ENCODE assay signal across 1 cellular context in genomic region chr19:7833225-7834156, GRCh38.
A peak's percentile ranks its signal among the peaks of the same experiment; 100 is the strongest.
TF ChIP-seq lines count a peak whose summit lies in the region.

No MANE protein-coding gene starts in this region.

TF ChIP-seq in HepG2, 621 proteins besides CTCF, POLR2A, EP300 and RAD21 (continues in another document):
- TF ChIP-seq UBTF (CRISPR knock-in tag; IDR thresholded peaks at IDR 0.05) (no peak), HIC2 (CRISPR knock-in tag; IDR thresholded peaks at IDR 0.05; ENCODE audit: low read depth) (peak; percentile 55), YEATS4 (CRISPR knock-in tag; IDR thresholded peaks at IDR 0.05; ENCODE audit: borderline replicate concordance) (0 out of 2 replicates have a peak, but pooled peaks have one; percentile 30), FOXA3 (CRISPR knock-in tag; IDR thresholded peaks at IDR 0.05) (peak; percentile 50; the same call in 1 of the 2 replicates), ARID4A (CRISPR knock-in tag; IDR thresholded peaks at IDR 0.05; ENCODE audit: borderline replicate concordance) (peak; percentile 45; the same call in 1 of the 2 replicates), MLX (CRISPR knock-in tag; IDR thresholded peaks at IDR 0.05) (peak; percentile 80), TFDP1 (CRISPR knock-in tag; IDR thresholded peaks at IDR 0.05; ENCODE audit: borderline replicate concordance) (peak; percentile 60; the same call in 1 of the 2 replicates), HNF4G (IDR thresholded peaks at IDR 0.05; ENCODE audit: borderline replicate concordance, low read depth, low read length) (peak; percentile 60; the same call in 1 of the 2 replicates), HNF4G (CRISPR knock-in tag; IDR thresholded peaks at IDR 0.05; ENCODE audit: borderline replicate concordance, low read depth) (0 out of 2 replicates have a peak, but pooled peaks have one; percentile 22), ZNF275 (CRISPR knock-in tag; IDR thresholded peaks at IDR 0.05; ENCODE audit: borderline replicate concordance) (no peak), MYC (CRISPR knock-in tag; IDR thresholded peaks at IDR 0.05; ENCODE audit: borderline replicate concordance) (peak; percentile 77; the same call in 1 of the 2 replicates), ZBTB40 (IDR thresholded peaks at IDR 0.05) (no peak), ZBTB40 (CRISPR knock-in tag; IDR thresholded peaks at IDR 0.05) (0 out of 2 replicates have a peak, but pooled peaks have one; percentile 57), ARNTL (CRISPR knock-in tag; IDR thresholded peaks at IDR 0.05) (peak; percentile 57; the same call in 1 of the 2 replicates), ZNF605 (CRISPR knock-in tag; IDR thresholded peaks at IDR 0.05) (peak; percentile 61; the same call in 1 of the 2 replicates), ARNT2 (CRISPR knock-in tag; IDR thresholded peaks at IDR 0.05; ENCODE audit: low read depth) (no peak), ZNF709 (CRISPR knock-in tag; IDR thresholded peaks at IDR 0.05) (peak; percentile 40; the same call in 1 of the 2 replicates), ZNF280B (CRISPR knock-in tag; IDR thresholded peaks at IDR 0.05; ENCODE audit: borderline replicate concordance) (peak; percentile 69; the same call in 1 of the 2 replicates), KDM5A (IDR thresholded peaks at IDR 0.05; ENCODE audit: borderline replicate concordance, low read length) (no peak), ZFX (CRISPR knock-in tag; IDR thresholded peaks at IDR 0.05; ENCODE audit: low read depth) (peak; percentile 33; the same call in 1 of the 2 replicates), SAP130 (CRISPR knock-in tag; IDR thresholded peaks at IDR 0.05; ENCODE audit: low read depth) (peak; percentile 47; the same call in 1 of the 2 replicates), NBN (conservative IDR thresholded peaks at IDR 0.05) (no peak), SOX5 (CRISPR knock-in tag; IDR thresholded peaks at IDR 0.05; ENCODE audit: borderline replicate concordance) (peak; percentile 20; the same call in 1 of the 2 replicates), ATF4 (CRISPR knock-in tag; IDR thresholded peaks at IDR 0.05) (peak in 1 of 2 experiments; percentile 47; a peak in 1 of 4 replicates), SOX6 (IDR thresholded peaks at IDR 0.05) (no peak), SOX6 (CRISPR knock-in tag; IDR thresholded peaks at IDR 0.05) (peak; percentile 34; the same call in 1 of the 2 replicates)
